Comparison of ENCODE assay signal across 1 cellular context in genomic region chr20:17857639-17858449, GRCh38.
TF ChIP-seq lines count a peak whose summit lies in the region.

No MANE protein-coding gene starts in this region.

TF ChIP-seq in HepG2, 621 proteins besides CTCF, POLR2A, EP300 and RAD21 (continued from another document and continues in another):
- TF ChIP-seq ZNF784 (CRISPR knock-in tag; IDR thresholded peaks at IDR 0.05; ENCODE audit: borderline replicate concordance): no peak
- no peak for TF ChIP-seq PPARG (CRISPR knock-in tag; conservative IDR thresholded peaks at IDR 0.05)
- TF ChIP-seq CCDC6 (CRISPR knock-in tag; IDR thresholded peaks at IDR 0.05): no peak
- TF ChIP-seq DBP (CRISPR knock-in tag; IDR thresholded peaks at IDR 0.05; ENCODE audit: not compliant biosample characterization): no peak
- TF ChIP-seq ZNF34 (CRISPR knock-in tag; IDR thresholded peaks at IDR 0.05; ENCODE audit: borderline replicate concordance): no peak
- TF ChIP-seq SRY (CRISPR knock-in tag; IDR thresholded peaks at IDR 0.05): no peak; the same call in 1 of the 2 replicates
- peak; percentile 43; the same call in 1 of the 2 replicates for TF ChIP-seq FOXC1 (CRISPR knock-in tag; IDR thresholded peaks at IDR 0.05; ENCODE audit: borderline replicate concordance)
- no peak for TF ChIP-seq PHB2 (IDR thresholded peaks at IDR 0.05; ENCODE audit: partially characterized antibody)
- no peak for TF ChIP-seq ETS1 (CRISPR knock-in tag; IDR thresholded peaks at IDR 0.05)
- TF ChIP-seq KAT8 (CRISPR knock-in tag; IDR thresholded peaks at IDR 0.05): no peak
- no peak for TF ChIP-seq ZNF800 (CRISPR knock-in tag; IDR thresholded peaks at IDR 0.05)
- TF ChIP-seq MYNN (CRISPR knock-in tag; IDR thresholded peaks at IDR 0.05; ENCODE audit: low read depth): no peak
- no peak for TF ChIP-seq PRDM4 (CRISPR knock-in tag; IDR thresholded peaks at IDR 0.05; ENCODE audit: borderline replicate concordance)
- 0 out of 2 replicates have a peak, but pooled peaks have one; percentile 4 for TF ChIP-seq KDM1A (CRISPR knock-in tag; IDR thresholded peaks at IDR 0.05)
- no peak for TF ChIP-seq NRL (CRISPR knock-in tag; IDR thresholded peaks at IDR 0.05; ENCODE audit: borderline replicate concordance)
- no peak for TF ChIP-seq SMYD3 (CRISPR knock-in tag; IDR thresholded peaks at IDR 0.05)
- no peak for TF ChIP-seq GABPB1 (CRISPR knock-in tag; IDR thresholded peaks at IDR 0.05)
- TF ChIP-seq STAT6 (CRISPR knock-in tag; IDR thresholded peaks at IDR 0.05; ENCODE audit: borderline replicate concordance): no peak
- no peak for TF ChIP-seq ZNF746 (CRISPR knock-in tag; IDR thresholded peaks at IDR 0.05)
- TF ChIP-seq THAP9 (CRISPR knock-in tag; IDR thresholded peaks at IDR 0.05; ENCODE audit: borderline replicate concordance): no peak
- TF ChIP-seq ZNF639 (CRISPR knock-in tag; conservative IDR thresholded peaks at IDR 0.05): 0 out of 2 replicates have a peak, but pooled peaks have one; percentile 35
- TF ChIP-seq TFE3 (CRISPR knock-in tag; IDR thresholded peaks at IDR 0.05): peak; percentile 27; the same call in 1 of the 2 replicates
- TF ChIP-seq ISX (CRISPR knock-in tag; conservative IDR thresholded peaks at IDR 0.05): no peak
- TF ChIP-seq BRF2 (CRISPR knock-in tag; IDR thresholded peaks at IDR 0.05): no peak
- TF ChIP-seq PAWR (CRISPR knock-in tag; IDR thresholded peaks at IDR 0.05; ENCODE audit: borderline replicate concordance): no peak
- 0 out of 4 replicates have a peak, but pooled peaks of 1 of the 2 experiments have one; percentile 16 for TF ChIP-seq MAFK (conservative IDR thresholded peaks at IDR 0.05 in 1 of 2, IDR thresholded peaks at IDR 0.05 in 1 of 2; ENCODE audit: low read length in 2 of 2)
- TF ChIP-seq TMF1 (CRISPR knock-in tag; IDR thresholded peaks at IDR 0.05; ENCODE audit: low read depth): 0 out of 2 replicates have a peak, but pooled peaks have one; percentile 0
- TF ChIP-seq ZNF607 (CRISPR knock-in tag; IDR thresholded peaks at IDR 0.05; ENCODE audit: borderline replicate concordance): no peak
- no peak for TF ChIP-seq ZNF776 (CRISPR knock-in tag; IDR thresholded peaks at IDR 0.05)
- no peak for TF ChIP-seq ZNF589 (CRISPR knock-in tag; conservative IDR thresholded peaks at IDR 0.05)
- no peak for TF ChIP-seq ZNF597 (CRISPR knock-in tag; IDR thresholded peaks at IDR 0.05)
- TF ChIP-seq ZNF629 (CRISPR knock-in tag; conservative IDR thresholded peaks at IDR 0.05): no peak
- TF ChIP-seq POLR2AphosphoS2 (IDR thresholded peaks at IDR 0.05; ENCODE audit: low read depth, low read length): no peak
- 0 out of 2 replicates have a peak, but pooled peaks have one; percentile 23 for TF ChIP-seq E2F1 (CRISPR knock-in tag; IDR thresholded peaks at IDR 0.05)
- TF ChIP-seq FOSL2 (CRISPR knock-in tag; IDR thresholded peaks at IDR 0.05): no peak
- no peak for TF ChIP-seq ZBTB3 (CRISPR knock-in tag; IDR thresholded peaks at IDR 0.05; ENCODE audit: borderline replicate concordance, low read depth)
- TF ChIP-seq GTF3A (CRISPR knock-in tag; conservative IDR thresholded peaks at IDR 0.05): no peak
- TF ChIP-seq REPIN1 (CRISPR knock-in tag; IDR thresholded peaks at IDR 0.05; ENCODE audit: borderline replicate concordance, low read depth): no peak
- no peak for TF ChIP-seq SALL1 (CRISPR knock-in tag; IDR thresholded peaks at IDR 0.05)
- TF ChIP-seq ZNF234 (CRISPR knock-in tag; conservative IDR thresholded peaks at IDR 0.05): no peak
